ENCODE assay signal across 7 cellular contexts in genomic region chr11:46846510-46846830, GRCh38. TPM values are rescaled to one million over a fixed set of nuclear protein-coding genes. Genes with fewer than 3 reads are reported as not detected.
DNase-seq lines count a peak whose midpoint lies in the region; ATAC-seq and TF ChIP-seq lines count a peak whose summit lies in the region.

No MANE protein-coding gene starts in this region.

- H4K20me1 ChIP-seq in neural progenitor cell (ENCODE audit: low read depth), result peaks cover 40% of the 10 kb centered on the region

- no peaks in the 10 kb centered on the region for H3K27me3 ChIP-seq in HL-60 (ENCODE audit: insufficient read depth, poor library complexity, severe bottlenecking)
- H3K27me3 ChIP-seq in neural progenitor cell, result no peaks in the 10 kb centered on the region

- H3K4me1 Mint-ChIP-seq in neural progenitor cell, result peaks cover 26% of the 10 kb centered on the region

- TF ChIP-seq POLR2A in erythroblast (IDR thresholded peaks at IDR 0.05; ENCODE audit: low read length), result no peak

- no peaks in the 10 kb centered on the region for H3K9me3 ChIP-seq in neural progenitor cell (ENCODE audit: low read depth)

- peaks cover 15% of the 10 kb centered on the region for H3F3A ChIP-seq in neural progenitor cell (ENCODE audit: low read depth)

- H3K9ac ChIP-seq in neural progenitor cell, result peak overlapping the region; percentile 12

- H3K36me3 ChIP-seq in neural progenitor cell, result no peaks in the 10 kb centered on the region

- DNase-seq in HL-60 (ENCODE audit: low read depth in 1 of 2, low spot score in 1 of 2), result no peak
- no peak for DNase-seq in choroid plexus epithelial cell (ENCODE audit: low read depth)
- DNase-seq in neural progenitor cell (ENCODE audit: low spot score), result no peak
- no peak for DNase-seq in activated effector memory CD4-positive, alpha-beta T cell treated with Interleukin-2 at 50 U/mL for 16 hours
- DNase-seq in LoVo (ENCODE audit: low spot score), result no peak
- DNase-seq in erythroblast (lab: John Stamatoyannopoulos, UW), result no peak

- H2AFZ ChIP-seq in neural progenitor cell (replicated peaks), result peak overlapping the region; percentile 65

- H3K36me3 Mint-ChIP-seq in neural progenitor cell, result peaks cover 14% of the 10 kb centered on the region

- peak; percentile 12 for ATAC-seq in GM19351 (IDR thresholded peaks at IDR 0.05; ENCODE audit: unreplicated experiment)

- peak overlapping the region; percentile 95 for H3K4me2 ChIP-seq in neural progenitor cell

- H3K4me1 ChIP-seq in neural progenitor cell, result peaks cover 9% of the 10 kb centered on the region

- peak overlapping the region; percentile 74 for H3K4me3 ChIP-seq in HL-60 (replicated peaks; ENCODE audit: insufficient read depth, low read length)
- peak overlapping the region; percentile 90 for H3K4me3 ChIP-seq in choroid plexus epithelial cell (ENCODE audit: low read depth, low read length)
- H3K4me3 ChIP-seq in neural progenitor cell, result peak overlapping the region; percentile 66

- peak overlapping the region; percentile 97 for H3K4me3 Mint-ChIP-seq in neural progenitor cell

- no peaks in the 10 kb centered on the region for H3K9me3 Mint-ChIP-seq in neural progenitor cell

- TF ChIP-seq CTCF in HL-60 (IDR thresholded peaks at IDR 0.05; ENCODE audit: insufficient read depth, low read length) (no peak), choroid plexus epithelial cell (conservative IDR thresholded peaks at IDR 0.05; ENCODE audit: low read depth, low read length) (no peak), neural progenitor cell (IDR thresholded peaks at IDR 0.05) (no peak)

- H3K79me2 ChIP-seq in neural progenitor cell (ENCODE audit: low read depth), result peaks cover 47% of the 10 kb centered on the region

- peak overlapping the region; percentile 95 for H3K27ac Mint-ChIP-seq in neural progenitor cell

- H3K27ac ChIP-seq in HL-60 (replicated peaks), result peak overlapping the region; percentile 87
- no peak overlapping the region for H3K27ac ChIP-seq in neural progenitor cell

- peaks cover 8% of the 10 kb centered on the region for H3K27me3 Mint-ChIP-seq in neural progenitor cell (ENCODE audit: insufficient read depth, low read depth)

RNA-seq across cellular contexts. Expression of gene CKAP5, which starts 0.4 kb away (rescaled TPM):
- total RNA-seq in neural progenitor cell (ENCODE audit: low replicate concordance), result 196 and 247 TPM in 2 replicates
